1 cellular context compared by ENCODE assay signal in genomic region chr2:212677466-212677865, GRCh38.
TF ChIP-seq lines count a peak whose summit lies in the region.

No MANE protein-coding gene starts in this region.

TF ChIP-seq in H1, 55 proteins besides CTCF, POLR2A, EP300 and RAD21:
- no peak for TF ChIP-seq SP1 (IDR thresholded peaks at IDR 0.05; ENCODE audit: low read depth, low read length)
- no peak for TF ChIP-seq BRCA1 (IDR thresholded peaks at IDR 0.05; ENCODE audit: low read depth, low read length)
- no peak for TF ChIP-seq RFX5 (IDR thresholded peaks at IDR 0.05; ENCODE audit: borderline replicate concordance, low read depth, low read length)
- TF ChIP-seq KDM4A (IDR thresholded peaks at IDR 0.05; ENCODE audit: low read depth, low read length, severe bottlenecking), result no peak
- no peak for TF ChIP-seq TEAD4 (IDR thresholded peaks at IDR 0.05; ENCODE audit: low read depth, low read length)
- no peak for TF ChIP-seq CTBP2 (IDR thresholded peaks at IDR 0.05; ENCODE audit: borderline replicate concordance, insufficient read depth, insufficient read length, low read length)
- no peak for TF ChIP-seq SIX5 (IDR thresholded peaks at IDR 0.05; ENCODE audit: low read depth, low read length)
- TF ChIP-seq HDAC2 (IDR thresholded peaks at IDR 0.05; ENCODE audit: borderline replicate concordance in 1 of 2, low read depth in 2 of 2, low read length in 2 of 2), result no peak
- no peak for TF ChIP-seq POU5F1 (IDR thresholded peaks at IDR 0.05; ENCODE audit: low read depth, low read length)
- TF ChIP-seq FOSL1 (IDR thresholded peaks at IDR 0.05; ENCODE audit: insufficient read depth, low read depth, low read length), result no peak
- TF ChIP-seq RNF2 (IDR thresholded peaks at IDR 0.05; ENCODE audit: borderline replicate concordance, low read depth, low read length, missing control alignments, poor library complexity, severe bottlenecking), result no peak
- TF ChIP-seq TBP (IDR thresholded peaks at IDR 0.05; ENCODE audit: low read depth, low read length), result no peak
- no peak for TF ChIP-seq JUN (IDR thresholded peaks at IDR 0.05; ENCODE audit: low read depth, low read length)
- TF ChIP-seq YY1 (IDR thresholded peaks at IDR 0.05; ENCODE audit: low read depth, low read length), result no peak
- no peak for TF ChIP-seq NRF1 (IDR thresholded peaks at IDR 0.05; ENCODE audit: low read depth, low read length)
- TF ChIP-seq, protein P1, sequence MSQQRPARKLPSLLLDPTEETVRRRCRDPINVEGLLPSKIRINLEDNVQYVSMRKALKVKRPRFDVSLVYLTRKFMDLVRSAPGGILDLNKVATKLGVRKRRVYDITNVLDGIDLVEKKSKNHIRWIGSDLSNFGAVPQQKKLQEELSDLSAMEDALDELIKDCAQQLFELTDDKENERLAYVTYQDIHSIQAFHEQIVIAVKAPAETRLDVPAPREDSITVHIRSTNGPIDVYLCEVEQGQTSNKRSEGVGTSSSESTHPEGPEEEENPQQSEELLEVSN (IDR thresholded peaks at IDR 0.05), result no peak
TF ChIP-seq in H1: peak in this region for 0.
